Comparison of ENCODE assay signal across 1 cellular context in genomic region chr6:24802271-24803059, GRCh38.
TF ChIP-seq lines count a peak whose summit lies in the region.

No MANE protein-coding gene starts in this region.

TF ChIP-seq in GM23338, 12 proteins besides CTCF, POLR2A, EP300 and RAD21 (continued from another document):
- TF ChIP-seq EZH2 (IDR thresholded peaks at IDR 0.05; ENCODE audit: low read depth, unreplicated experiment) = no peak
